Comparison of ENCODE assay signal across 8 cellular contexts in genomic region chr12:4648499-4649357, GRCh38. TPM values are rescaled to one million over a fixed set of nuclear protein-coding genes. Genes with fewer than 3 reads are reported as not detected.
A peak's percentile ranks its signal among the peaks of the same experiment; 100 is the strongest.
DNase-seq lines count a peak whose midpoint lies in the region; ATAC-seq, FAIRE-seq and TF ChIP-seq lines count a peak whose summit lies in the region.

AKAP3 (minus strand) TSS chr12:4649051; CDS start chr12:4638196, 10,855 bp downstream.
NDUFA9 (plus strand) TSS chr12:4649114; CDS start chr12:4649127, 13 bp downstream.

- H3K4me3 ChIP-seq in GM23338 (peak within 1 kb of the TSS; percentile 79), neuron (ENCODE audit: low read length) (peak within 1 kb of the TSS; percentile 85)

- FAIRE-seq in frontal cortex (lab: Jason Lieb, UNC): no peak

- H3K4me1 Mint-ChIP-seq in GM23338: peaks cover 11% of the 10 kb centered on the region; the same call in 2 of the 3 replicates

- peak within 1 kb of the TSS; percentile 93 for H3K4me3 Mint-ChIP-seq in GM23338

- peaks cover 17% of the 10 kb centered on the region for H3K4me1 ChIP-seq in GM23338 (ENCODE audit: insufficient read depth)
- H3K4me1 ChIP-seq in neuron (ENCODE audit: insufficient read depth, low read length): peaks cover 24% of the 10 kb centered on the region

- no peaks in the 10 kb centered on the region for H3K9me3 Mint-ChIP-seq in GM23338

- H3K27me3 ChIP-seq in GM23338 (ENCODE audit: insufficient read depth) (no peaks in the 10 kb centered on the region), neuron (ENCODE audit: insufficient read depth, low read length) (no peaks in the 10 kb centered on the region)

- H3K4me2 ChIP-seq in GM23338: peak within 1 kb of the TSS; percentile 80

- H3K36me3 ChIP-seq in GM23338 (ENCODE audit: insufficient read depth) (no peaks in the 10 kb centered on the region), neuron (ENCODE audit: insufficient read depth, low read length) (peaks cover under 1% of the 10 kb centered on the region)

- H3F3A ChIP-seq in GM23338 (replicated peaks; ENCODE audit: low read depth): no peaks in the 10 kb centered on the region

- H3K27me3 Mint-ChIP-seq in GM23338 (ENCODE audit: insufficient read depth, low read depth, poor library complexity): peaks cover 6% of the 10 kb centered on the region

- H3K9me3 ChIP-seq in neuron (ENCODE audit: low read length): no peaks in the 10 kb centered on the region

- H3K79me2 ChIP-seq in GM23338 (replicated peaks; ENCODE audit: insufficient read depth): peaks cover 53% of the 10 kb centered on the region

- TF ChIP-seq CTCF in GM23338 (conservative IDR thresholded peaks at IDR 0.05; ENCODE audit: low read depth in 2 of 2): no peak

- H3K9me2 ChIP-seq in GM23338 (ENCODE audit: insufficient read depth): no peaks in the 10 kb centered on the region

- ATAC-seq in GM23338: peak; percentile 95

- H2AFZ ChIP-seq in GM23338 (peak within 1 kb of the TSS; percentile 91), neuron (ENCODE audit: low read depth, low read length) (peak within 1 kb of the TSS; percentile 59)

- DNase-seq in EH (ENCODE audit: low read depth): peak; percentile 87
- DNase-seq in GM23338 (ENCODE audit: low spot score): peak; percentile 92
- DNase-seq in M059J (ENCODE audit: low read depth): peak; percentile 83
- DNase-seq in SHP77 treated with DMSO at 0.1 percent for 48 hours (lab: John Stamatoyannopoulos, UW): peak; percentile 52
- peak; percentile 23 to 66 (median 52) for DNase-seq in activated naive CD4-positive, alpha-beta T cell (lab: John Stamatoyannopoulos, UW)
- DNase-seq in frontal cortex (ENCODE audit: low spot score in 2 of 2): peak; percentile 39 to 53
- DNase-seq in stromal cell of bone marrow (ENCODE audit: low read depth): peak; percentile 77

- H3K27ac Mint-ChIP-seq in GM23338: peak within 1 kb of the TSS; percentile 98

- peak within 1 kb of the TSS; percentile 94 for H3K27ac ChIP-seq in GM23338 (ENCODE audit: low read depth)

- H3K36me3 Mint-ChIP-seq in GM23338 (ENCODE audit: low read depth): no peaks in the 10 kb centered on the region

- no peaks in the 10 kb centered on the region; the same call in 1 of the 2 replicates for H4K20me1 ChIP-seq in GM23338 (replicated peaks; ENCODE audit: insufficient read depth)

TF ChIP-seq in GM23338, 12 proteins besides CTCF, POLR2A, EP300 and RAD21:
- TF ChIP-seq JUNB (IDR thresholded peaks at IDR 0.05; ENCODE audit: unreplicated experiment) (no peak), ETS1 (IDR thresholded peaks at IDR 0.05) (peak; percentile 66), REST (IDR thresholded peaks at IDR 0.05; ENCODE audit: unreplicated experiment) (no peak), POLR2AphosphoS5 (IDR thresholded peaks at IDR 0.05; ENCODE audit: low read depth) (peak; percentile 79)

RNA-seq across cellular contexts. Expression of gene AKAP3, which starts in this region (rescaled TPM):
- total RNA-seq in GM23338 (2014; rRNA removed; shearing (Covaris generic)): 1.9 and 3.2 TPM in 2 replicates
- polyA plus RNA-seq in GM23338 (2016; fragmentation: Nextera tagmentation; extraction: Ambion mirVana): 1.3 and 1.4 TPM in 2 replicates
- 1.1 and 2.0 TPM in 2 replicates for total RNA-seq in M059J (2014; rRNA removed; shearing (Covaris generic))
- 4.1 TPM for total RNA-seq in frontal cortex

RNA-seq across cellular contexts. Expression of gene NDUFA9, which starts in this region (rescaled TPM):
- total RNA-seq in GM23338 (2014; rRNA removed; shearing (Covaris generic)): 17.8 and 35.4 TPM in 2 replicates
- polyA plus RNA-seq in GM23338 (2016; fragmentation: Nextera tagmentation; extraction: Ambion mirVana): 71.0 and 79.8 TPM in 2 replicates
- total RNA-seq in M059J (2014; rRNA removed; shearing (Covaris generic)): 74.1 and 111 TPM in 2 replicates
- 32.2 TPM for total RNA-seq in frontal cortex

Comparison
In these comparisons a context has a peak if more than half of its experiments do, and no peak if none do; other contexts are left out.
1. Peak in every context shown above with its lines: DNase-seq, ATAC-seq, H3K4me3 ChIP-seq and H3K27ac ChIP-seq.